In genomic region chr12:26736563-26737486, GRCh38 we compare ENCODE assay signal across 1 cellular context.
A peak's percentile ranks its signal among the peaks of the same experiment; 100 is the strongest.
TF ChIP-seq lines count a peak whose summit lies in the region.

No MANE protein-coding gene starts in this region.

TF ChIP-seq in HepG2, 621 proteins besides CTCF, POLR2A, EP300 and RAD21 (continued from another document and continues in another):
- TF ChIP-seq ZNF609 (CRISPR knock-in tag; IDR thresholded peaks at IDR 0.05; ENCODE audit: borderline replicate concordance) (peak; percentile 98), ZNF746 (CRISPR knock-in tag; IDR thresholded peaks at IDR 0.05) (peak; percentile 37; the same call in 1 of the 2 replicates), HNRNPK (IDR thresholded peaks at IDR 0.05; ENCODE audit: low read depth, low read length, poor library complexity, severe bottlenecking) (no peak), SRF (IDR thresholded peaks at IDR 0.05; ENCODE audit: low read depth, low read length) (peak; percentile 37; the same call in 1 of the 2 replicates), STAT5B (CRISPR knock-in tag; IDR thresholded peaks at IDR 0.05) (peak; percentile 85; the same call in 1 of the 2 replicates), KLF6 (CRISPR knock-in tag; IDR thresholded peaks at IDR 0.05) (peak; percentile 69; the same call in 1 of the 2 replicates), ELF1 (CRISPR knock-in tag; IDR thresholded peaks at IDR 0.05) (peak; percentile 59), ZNF124 (CRISPR knock-in tag; IDR thresholded peaks at IDR 0.05) (peak; percentile 94; the same call in 1 of the 2 replicates), ZFP36L1 (CRISPR knock-in tag; IDR thresholded peaks at IDR 0.05) (peak; percentile 92; the same call in 1 of the 2 replicates), ZNF138 (CRISPR knock-in tag; IDR thresholded peaks at IDR 0.05; ENCODE audit: low read depth) (no peak), EHMT2 (IDR thresholded peaks at IDR 0.05; ENCODE audit: borderline replicate concordance, low read depth, low read length) (peak; percentile 66; the same call in 1 of the 2 replicates), ZBTB4 (CRISPR knock-in tag; IDR thresholded peaks at IDR 0.05; ENCODE audit: borderline replicate concordance) (0 out of 2 replicates have a peak, but pooled peaks have one; percentile 19), RNF219 (CRISPR knock-in tag; IDR thresholded peaks at IDR 0.05) (no peak), RORA (CRISPR knock-in tag; IDR thresholded peaks at IDR 0.05) (0 out of 2 replicates have a peak, but pooled peaks have one; percentile 73), RBFOX2 (IDR thresholded peaks at IDR 0.05; ENCODE audit: low read depth, low read length) (peak; percentile 66; the same call in 1 of the 2 replicates), MAFG (CRISPR knock-in tag; IDR thresholded peaks at IDR 0.05) (no peak), SP4 (CRISPR knock-in tag; IDR thresholded peaks at IDR 0.05) (no peak; the same call in 1 of the 2 replicates), ZNF230 (CRISPR knock-in tag; IDR thresholded peaks at IDR 0.05) (no peak), ZNF512B (CRISPR knock-in tag; IDR thresholded peaks at IDR 0.05; ENCODE audit: borderline replicate concordance) (no peak), ZUFSP (CRISPR knock-in tag; IDR thresholded peaks at IDR 0.05; ENCODE audit: borderline replicate concordance) (no peak), CSRNP1 (CRISPR knock-in tag; IDR thresholded peaks at IDR 0.05) (0 out of 2 replicates have a peak, but pooled peaks have one; percentile 68), HOMEZ (CRISPR knock-in tag; IDR thresholded peaks at IDR 0.05; ENCODE audit: low read depth) (peak; percentile 91), ZBTB33 (CRISPR knock-in tag; IDR thresholded peaks at IDR 0.05) (peak; percentile 5; the same call in 1 of the 2 replicates), HOXD1 (CRISPR knock-in tag; IDR thresholded peaks at IDR 0.05) (0 out of 2 replicates have a peak, but pooled peaks have one; percentile 46), MEF2D (CRISPR knock-in tag; IDR thresholded peaks at IDR 0.05) (peak; percentile 95), MATR3 (CRISPR knock-in tag; IDR thresholded peaks at IDR 0.05) (no peak), HMG20B (CRISPR knock-in tag; conservative IDR thresholded peaks at IDR 0.05) (peak; percentile 86), BRD4 (CRISPR knock-in tag; IDR thresholded peaks at IDR 0.05) (0 out of 2 replicates have a peak, but pooled peaks have one; percentile 57), ZNF235 (CRISPR knock-in tag; IDR thresholded peaks at IDR 0.05; ENCODE audit: borderline replicate concordance) (0 out of 2 replicates have a peak, but pooled peaks have one; percentile 54), SIX4 (CRISPR knock-in tag; IDR thresholded peaks at IDR 0.05) (peak; percentile 91), GZF1 (CRISPR knock-in tag; IDR thresholded peaks at IDR 0.05) (0 out of 2 replicates have a peak, but pooled peaks have one; percentile 28), SOX13 (IDR thresholded peaks at IDR 0.05) (peak; percentile 96), SOX13 (CRISPR knock-in tag; conservative IDR thresholded peaks at IDR 0.05 in 1 of 2, IDR thresholded peaks at IDR 0.05 in 1 of 2) (peak in 1 of 2 experiments; percentile 98; a peak in 2 of 4 replicates), GATAD1 (CRISPR knock-in tag; IDR thresholded peaks at IDR 0.05) (peak; percentile 55; the same call in 1 of the 2 replicates), ZMYM3 (CRISPR knock-in tag; IDR thresholded peaks at IDR 0.05) (peak; percentile 47; the same call in 1 of the 2 replicates), ZNF337 (CRISPR knock-in tag; IDR thresholded peaks at IDR 0.05; ENCODE audit: borderline replicate concordance, low read depth) (no peak), HOXA5 (CRISPR knock-in tag; IDR thresholded peaks at IDR 0.05) (peak; percentile 61; the same call in 1 of the 2 replicates), MED13 (CRISPR knock-in tag; IDR thresholded peaks at IDR 0.05) (peak; percentile 99), ZNF841 (CRISPR knock-in tag; IDR thresholded peaks at IDR 0.05; ENCODE audit: borderline replicate concordance) (no peak), ZNF614 (CRISPR knock-in tag; IDR thresholded peaks at IDR 0.05; ENCODE audit: borderline replicate concordance) (peak; percentile 51; the same call in 1 of the 2 replicates), ZNF761 (CRISPR knock-in tag; conservative IDR thresholded peaks at IDR 0.05) (peak; percentile 58; the same call in 1 of the 2 replicates)
